2 cellular contexts compared by ENCODE assay signal in the genomic region with DNA sequence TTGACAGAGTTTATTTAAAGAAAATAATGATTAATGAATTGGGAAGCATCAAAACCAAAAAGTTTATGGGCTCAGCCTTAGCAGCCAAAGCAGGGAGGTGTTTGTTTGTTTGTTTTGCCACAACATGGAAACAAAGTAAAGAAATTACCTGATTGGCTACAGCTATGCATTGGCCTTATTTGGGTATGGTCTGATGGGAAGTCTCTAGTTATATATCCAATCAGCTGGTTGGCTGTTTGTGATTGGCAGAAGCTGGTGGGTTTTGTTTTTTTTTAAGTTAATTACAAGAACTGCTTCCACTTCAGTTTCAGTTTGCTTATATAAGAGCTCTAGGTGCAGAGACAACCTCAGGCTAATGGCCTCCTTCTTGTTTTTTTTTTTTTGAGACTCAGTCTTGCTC.
TF ChIP-seq lines count a peak whose summit lies in the region.

No MANE protein-coding gene starts in this region.

TF ChIP-seq in HepG2, 621 proteins besides CTCF, POLR2A, EP300 and RAD21:
- TF ChIP-seq SIX4 (CRISPR knock-in tag; IDR thresholded peaks at IDR 0.05): no peak
- TF ChIP-seq ARHGAP35 (CRISPR knock-in tag; IDR thresholded peaks at IDR 0.05; ENCODE audit: borderline replicate concordance): no peak
- no peak for TF ChIP-seq ZNF792 (CRISPR knock-in tag; IDR thresholded peaks at IDR 0.05)
- TF ChIP-seq, protein P1, sequence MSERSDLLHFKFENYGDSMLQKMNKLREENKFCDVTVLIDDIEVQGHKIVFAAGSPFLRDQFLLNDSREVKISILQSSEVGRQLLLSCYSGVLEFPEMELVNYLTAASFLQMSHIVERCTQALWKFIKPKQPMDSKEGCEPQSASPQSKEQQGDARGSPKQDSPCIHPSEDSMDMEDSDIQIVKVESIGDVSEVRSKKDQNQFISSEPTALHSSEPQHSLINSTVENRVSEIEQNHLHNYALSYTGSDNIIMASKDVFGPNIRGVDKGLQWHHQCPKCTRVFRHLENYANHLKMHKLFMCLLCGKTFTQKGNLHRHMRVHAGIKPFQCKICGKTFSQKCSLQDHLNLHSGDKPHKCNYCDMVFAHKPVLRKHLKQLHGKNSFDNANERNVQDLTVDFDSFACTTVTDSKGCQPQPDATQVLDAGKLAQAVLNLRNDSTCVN (CRISPR knock-in tag; IDR thresholded peaks at IDR 0.05; ENCODE audit: borderline replicate concordance): no peak
- no peak for TF ChIP-seq ZBTB3 (CRISPR knock-in tag; IDR thresholded peaks at IDR 0.05; ENCODE audit: borderline replicate concordance, low read depth)
- no peak for TF ChIP-seq ZNF446 (CRISPR knock-in tag; IDR thresholded peaks at IDR 0.05)
- peak; percentile 45; the same call in 1 of the 2 replicates for TF ChIP-seq SRF (IDR thresholded peaks at IDR 0.05; ENCODE audit: low read depth, low read length)
- TF ChIP-seq ZNF333 (CRISPR knock-in tag; IDR thresholded peaks at IDR 0.05; ENCODE audit: borderline replicate concordance): no peak

TF ChIP-seq in GM12878, 131 proteins besides CTCF, POLR2A, EP300 and RAD21:
- TF ChIP-seq STAT3 (IDR thresholded peaks at IDR 0.05; ENCODE audit: low read depth, low read length) (no peak), NFYA (IDR thresholded peaks at IDR 0.05; ENCODE audit: borderline replicate concordance, low read depth, low read length) (no peak), FOXK2 (IDR thresholded peaks at IDR 0.05) (no peak), SUZ12 (IDR thresholded peaks at IDR 0.05; ENCODE audit: unreplicated experiment) (no peak), CEBPB (IDR thresholded peaks at IDR 0.05; ENCODE audit: borderline replicate concordance in 1 of 2, low read depth in 2 of 2, low read length in 2 of 2) (no peak), RB1 (IDR thresholded peaks at IDR 0.05; ENCODE audit: borderline replicate concordance) (no peak), IKZF1 (conservative IDR thresholded peaks at IDR 0.05) (no peak), SP1 (IDR thresholded peaks at IDR 0.05; ENCODE audit: low read depth, low read length) (no peak), RELA (IDR thresholded peaks at IDR 0.05; ENCODE audit: borderline replicate concordance, partially characterized antibody) (no peak), SUPT20H (IDR thresholded peaks at IDR 0.05; ENCODE audit: borderline replicate concordance, control insufficient read depth, low read depth, low read length) (no peak), JUND (IDR thresholded peaks at IDR 0.05; ENCODE audit: low read depth, low read length) (no peak), SRF (IDR thresholded peaks at IDR 0.05; ENCODE audit: low read depth in 2 of 2, low read length in 2 of 2) (peak in 1 of 2 experiments; percentile 74; a peak in 2 of 4 replicates), CHD2 (IDR thresholded peaks at IDR 0.05; ENCODE audit: borderline replicate concordance, low read depth, low read length) (no peak), ZNF384 (IDR thresholded peaks at IDR 0.05; ENCODE audit: borderline replicate concordance, low read depth, low read length) (no peak)
- TF ChIP-seq, protein P2, sequence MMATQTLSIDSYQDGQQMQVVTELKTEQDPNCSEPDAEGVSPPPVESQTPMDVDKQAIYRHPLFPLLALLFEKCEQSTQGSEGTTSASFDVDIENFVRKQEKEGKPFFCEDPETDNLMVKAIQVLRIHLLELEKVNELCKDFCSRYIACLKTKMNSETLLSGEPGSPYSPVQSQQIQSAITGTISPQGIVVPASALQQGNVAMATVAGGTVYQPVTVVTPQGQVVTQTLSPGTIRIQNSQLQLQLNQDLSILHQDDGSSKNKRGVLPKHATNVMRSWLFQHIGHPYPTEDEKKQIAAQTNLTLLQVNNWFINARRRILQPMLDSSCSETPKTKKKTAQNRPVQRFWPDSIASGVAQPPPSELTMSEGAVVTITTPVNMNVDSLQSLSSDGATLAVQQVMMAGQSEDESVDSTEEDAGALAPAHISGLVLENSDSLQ (IDR thresholded peaks at IDR 0.05): peak; percentile 66
- TF ChIP-seq, protein P3, sequence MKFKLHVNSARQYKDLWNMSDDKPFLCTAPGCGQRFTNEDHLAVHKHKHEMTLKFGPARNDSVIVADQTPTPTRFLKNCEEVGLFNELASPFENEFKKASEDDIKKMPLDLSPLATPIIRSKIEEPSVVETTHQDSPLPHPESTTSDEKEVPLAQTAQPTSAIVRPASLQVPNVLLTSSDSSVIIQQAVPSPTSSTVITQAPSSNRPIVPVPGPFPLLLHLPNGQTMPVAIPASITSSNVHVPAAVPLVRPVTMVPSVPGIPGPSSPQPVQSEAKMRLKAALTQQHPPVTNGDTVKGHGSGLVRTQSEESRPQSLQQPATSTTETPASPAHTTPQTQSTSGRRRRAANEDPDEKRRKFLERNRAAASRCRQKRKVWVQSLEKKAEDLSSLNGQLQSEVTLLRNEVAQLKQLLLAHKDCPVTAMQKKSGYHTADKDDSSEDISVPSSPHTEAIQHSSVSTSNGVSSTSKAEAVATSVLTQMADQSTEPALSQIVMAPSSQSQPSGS (IDR thresholded peaks at IDR 0.05; ENCODE audit: low read length): no peak
- TF ChIP-seq, protein P4, sequence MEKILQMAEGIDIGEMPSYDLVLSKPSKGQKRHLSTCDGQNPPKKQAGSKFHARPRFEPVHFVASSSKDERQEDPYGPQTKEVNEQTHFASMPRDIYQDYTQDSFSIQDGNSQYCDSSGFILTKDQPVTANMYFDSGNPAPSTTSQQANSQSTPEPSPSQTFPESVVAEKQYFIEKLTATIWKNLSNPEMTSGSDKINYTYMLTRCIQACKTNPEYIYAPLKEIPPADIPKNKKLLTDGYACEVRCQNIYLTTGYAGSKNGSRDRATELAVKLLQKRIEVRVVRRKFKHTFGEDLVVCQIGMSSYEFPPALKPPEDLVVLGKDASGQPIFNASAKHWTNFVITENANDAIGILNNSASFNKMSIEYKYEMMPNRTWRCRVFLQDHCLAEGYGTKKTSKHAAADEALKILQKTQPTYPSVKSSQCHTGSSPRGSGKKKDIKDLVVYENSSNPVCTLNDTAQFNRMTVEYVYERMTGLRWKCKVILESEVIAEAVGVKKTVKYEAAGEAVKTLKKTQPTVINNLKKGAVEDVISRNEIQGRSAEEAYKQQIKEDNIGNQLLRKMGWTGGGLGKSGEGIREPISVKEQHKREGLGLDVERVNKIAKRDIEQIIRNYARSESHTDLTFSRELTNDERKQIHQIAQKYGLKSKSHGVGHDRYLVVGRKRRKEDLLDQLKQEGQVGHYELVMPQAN (conservative IDR thresholded peaks at IDR 0.05): no peak
